ENCODE assay signal across 2 cellular contexts in the genomic region with DNA sequence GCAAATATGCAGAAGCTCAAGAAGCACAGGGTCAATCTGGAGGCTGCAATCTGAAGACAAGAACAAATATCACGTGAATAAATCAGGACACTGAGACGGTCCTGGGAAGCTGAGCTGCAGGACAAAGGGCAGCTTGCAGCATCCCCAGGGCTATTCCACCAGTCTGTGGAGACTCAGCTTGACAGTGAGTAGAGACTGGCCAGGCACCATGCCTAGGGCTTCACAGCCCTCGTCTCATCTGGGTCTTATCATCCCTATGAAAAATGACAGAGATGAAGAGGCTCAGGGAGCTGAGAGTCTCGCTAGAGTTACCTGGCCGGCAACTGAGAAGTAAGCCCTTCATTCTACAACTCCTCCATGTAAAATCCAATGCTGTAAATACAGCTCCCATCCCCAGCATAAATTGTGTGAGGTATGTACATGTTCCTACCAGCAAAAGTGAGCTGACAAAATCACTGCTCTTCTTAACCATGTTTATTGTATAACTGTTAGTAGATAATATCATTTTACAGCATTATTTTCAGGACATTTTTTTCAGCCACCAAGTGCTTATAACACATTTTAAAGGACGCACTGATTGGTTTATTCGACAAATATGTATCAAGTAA.
TF ChIP-seq lines count a peak whose summit lies in the region.

No MANE protein-coding gene starts in this region.

TF ChIP-seq in IMR-90, 13 proteins besides CTCF, POLR2A, EP300 and RAD21:
- TF ChIP-seq RCOR1 (IDR thresholded peaks at IDR 0.05; ENCODE audit: insufficient replicate concordance, low read length) (no peak), SMC3 (IDR thresholded peaks at IDR 0.05; ENCODE audit: low read depth, low read length) (no peak), CHD1 (IDR thresholded peaks at IDR 0.05; ENCODE audit: low read depth, low read length) (no peak), BHLHE40 (IDR thresholded peaks at IDR 0.05; ENCODE audit: low read depth, low read length) (no peak), RFX5 (IDR thresholded peaks at IDR 0.05; ENCODE audit: low read depth, low read length) (no peak), MAZ (IDR thresholded peaks at IDR 0.05; ENCODE audit: borderline replicate concordance, low read depth, low read length) (no peak), CEBPB (IDR thresholded peaks at IDR 0.05; ENCODE audit: low read depth, low read length) (no peak), MXI1 (IDR thresholded peaks at IDR 0.05; ENCODE audit: borderline replicate concordance, low read depth, low read length) (no peak), NFE2L2 (IDR thresholded peaks at IDR 0.05; ENCODE audit: low read depth, low read length) (no peak), FOS (IDR thresholded peaks at IDR 0.05; ENCODE audit: low read depth, low read length) (no peak), MAFK (IDR thresholded peaks at IDR 0.05; ENCODE audit: low read depth, low read length) (no peak)
- TF ChIP-seq, protein P1, sequence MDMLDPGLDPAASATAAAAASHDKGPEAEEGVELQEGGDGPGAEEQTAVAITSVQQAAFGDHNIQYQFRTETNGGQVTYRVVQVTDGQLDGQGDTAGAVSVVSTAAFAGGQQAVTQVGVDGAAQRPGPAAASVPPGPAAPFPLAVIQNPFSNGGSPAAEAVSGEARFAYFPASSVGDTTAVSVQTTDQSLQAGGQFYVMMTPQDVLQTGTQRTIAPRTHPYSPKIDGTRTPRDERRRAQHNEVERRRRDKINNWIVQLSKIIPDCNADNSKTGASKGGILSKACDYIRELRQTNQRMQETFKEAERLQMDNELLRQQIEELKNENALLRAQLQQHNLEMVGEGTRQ (IDR thresholded peaks at IDR 0.05; ENCODE audit: low read depth, low read length): no peak
- TF ChIP-seq, protein P2, sequence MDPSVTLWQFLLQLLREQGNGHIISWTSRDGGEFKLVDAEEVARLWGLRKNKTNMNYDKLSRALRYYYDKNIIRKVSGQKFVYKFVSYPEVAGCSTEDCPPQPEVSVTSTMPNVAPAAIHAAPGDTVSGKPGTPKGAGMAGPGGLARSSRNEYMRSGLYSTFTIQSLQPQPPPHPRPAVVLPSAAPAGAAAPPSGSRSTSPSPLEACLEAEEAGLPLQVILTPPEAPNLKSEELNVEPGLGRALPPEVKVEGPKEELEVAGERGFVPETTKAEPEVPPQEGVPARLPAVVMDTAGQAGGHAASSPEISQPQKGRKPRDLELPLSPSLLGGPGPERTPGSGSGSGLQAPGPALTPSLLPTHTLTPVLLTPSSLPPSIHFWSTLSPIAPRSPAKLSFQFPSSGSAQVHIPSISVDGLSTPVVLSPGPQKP (IDR thresholded peaks at IDR 0.05; ENCODE audit: borderline replicate concordance, low read depth, low read length): no peak

TF ChIP-seq in H1, 55 proteins besides CTCF, POLR2A, EP300 and RAD21:
- no peak for TF ChIP-seq CHD1 (IDR thresholded peaks at IDR 0.05; ENCODE audit: low read depth, low read length)
- TF ChIP-seq CTBP2 (IDR thresholded peaks at IDR 0.05; ENCODE audit: borderline replicate concordance, insufficient read depth, insufficient read length, low read length): no peak
- no peak for TF ChIP-seq TEAD4 (IDR thresholded peaks at IDR 0.05; ENCODE audit: low read depth, low read length)
- no peak for TF ChIP-seq KDM5A (IDR thresholded peaks at IDR 0.05; ENCODE audit: low read length)
